ENCODE assay signal across 8 cellular contexts in the genomic region with DNA sequence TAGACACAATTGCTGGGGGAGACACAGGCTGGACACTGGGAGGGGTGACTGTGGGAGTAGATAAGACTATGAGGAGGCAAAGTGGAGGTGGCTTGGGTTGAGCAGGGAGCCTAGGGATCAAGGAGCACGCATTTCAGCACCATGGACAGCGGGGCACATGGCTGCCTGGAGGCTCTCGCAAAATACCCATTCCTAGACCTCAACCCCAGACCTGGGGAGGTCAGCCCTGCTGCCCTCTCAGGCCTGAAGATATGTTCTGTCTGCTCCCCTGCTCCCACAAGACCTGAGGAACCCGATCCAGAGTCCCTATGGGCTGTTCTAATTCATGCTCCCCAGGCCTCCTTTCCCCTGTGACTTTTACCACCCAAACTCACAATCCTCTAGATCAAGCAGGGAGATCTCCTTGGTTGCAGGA. TPM values are rescaled to one million over a fixed set of nuclear protein-coding genes. Genes with fewer than 3 reads are reported as not detected.
A peak's percentile ranks its signal among the peaks of the same experiment; 100 is the strongest.
DNase-seq lines count a peak whose midpoint lies in the region; ATAC-seq and TF ChIP-seq lines count a peak whose summit lies in the region.

No MANE protein-coding gene starts in this region.

- no peaks in the 10 kb centered on the region for H3K4me1 Mint-ChIP-seq in activated naive CD8-positive, alpha-beta T cell treated with anti-CD3 and anti-CD28 coated beads, Interleukin-2, amount 10 ng/mL, durations not matched to agents 7 days and 5 days

- intact Hi-C loops in left lung (cut with DNase I) (no loop called here), esophagus squamous epithelium (cut with DNase I) (no loop called here), tibial artery (cut with DNase I; ENCODE audit: low total_unique reads) (no loop called here)

- POLR2A ChIA-PET in activated naive CD8-positive, alpha-beta T cell treated with anti-CD3 and anti-CD28 coated beads, Interleukin-2, amount 10 ng/mL, durations not matched to agents 7 days and 5 days (lab: Charles Lee) = no interaction called here

- no peaks in the 10 kb centered on the region for H3K36me3 ChIP-seq in left lung
- H3K36me3 ChIP-seq in esophagus squamous epithelium = no peaks in the 10 kb centered on the region
- H3K36me3 ChIP-seq in tibial artery = no peaks in the 10 kb centered on the region

- H3K27ac Mint-ChIP-seq in activated naive CD8-positive, alpha-beta T cell treated with anti-CD3 and anti-CD28 coated beads, Interleukin-2, amount 10 ng/mL, durations not matched to agents 7 days and 5 days = no peak overlapping the region

- H3K27ac ChIP-seq in left lung = no peak overlapping the region
- no peak overlapping the region for H3K27ac ChIP-seq in esophagus squamous epithelium
- H3K27ac ChIP-seq in tibial artery = no peak overlapping the region

- WGBS in esophagus squamous epithelium, 2 donors = 9 to 26% methylated on average over 3 to 4 of the region's 4 CpGs

- H3K4me3 ChIP-seq in left lung = no peak overlapping the region
- no peak overlapping the region for H3K4me3 ChIP-seq in esophagus squamous epithelium
- no peak overlapping the region for H3K4me3 ChIP-seq in tibial artery

- peak; percentile 54 for ATAC-seq in activated naive CD8-positive, alpha-beta T cell treated with anti-CD3 and anti-CD28 coated beads, Interleukin-2, amount 10 ng/mL, durations not matched to agents 7 days and 5 days (ENCODE audit: low read depth)
- ATAC-seq in left lung = peak; percentile 72
- no peak for ATAC-seq in GM21717 (IDR thresholded peaks at IDR 0.05; ENCODE audit: unreplicated experiment)

- H3K9me3 ChIP-seq in left lung (no peaks in the 10 kb centered on the region), esophagus squamous epithelium (no peaks in the 10 kb centered on the region), tibial artery (no peaks in the 10 kb centered on the region)

- H3K27me3 ChIP-seq in left lung = peaks cover 0 to 20% of the 10 kb centered on the region in 2 donors
- peaks cover 0 to 5% (median 0%) of the 10 kb centered on the region in 4 donors for H3K27me3 ChIP-seq in esophagus squamous epithelium
- H3K27me3 ChIP-seq in tibial artery = peaks cover 0 to 9% of the 10 kb centered on the region in 2 donors

- H3K9me3 Mint-ChIP-seq in activated naive CD8-positive, alpha-beta T cell treated with anti-CD3 and anti-CD28 coated beads, Interleukin-2, amount 10 ng/mL, durations not matched to agents 7 days and 5 days = no peaks in the 10 kb centered on the region

- TF ChIP-seq POLR2A in esophagus squamous epithelium (IDR thresholded peaks at IDR 0.05) = no peak

- in situ Hi-C loops in GM13976 (cut with MboI; ENCODE audit: low sequenced_read_pairs, unreplicated experiment) = no loop called here

- no peaks in the 10 kb centered on the region for H3K36me3 Mint-ChIP-seq in activated naive CD8-positive, alpha-beta T cell treated with anti-CD3 and anti-CD28 coated beads, Interleukin-2, amount 10 ng/mL, durations not matched to agents 7 days and 5 days

- H3K27me3 Mint-ChIP-seq in activated naive CD8-positive, alpha-beta T cell treated with anti-CD3 and anti-CD28 coated beads, Interleukin-2, amount 10 ng/mL, durations not matched to agents 7 days and 5 days = peaks cover 2% of the 10 kb centered on the region

- H3K4me1 ChIP-seq in left lung = no peaks in the 10 kb centered on the region
- H3K4me1 ChIP-seq in esophagus squamous epithelium = no peaks in the 10 kb centered on the region
- H3K4me1 ChIP-seq in tibial artery = no peaks in the 10 kb centered on the region

- no peak for TF ChIP-seq CTCF in GM13976 (IDR thresholded peaks at IDR 0.05; ENCODE audit: borderline replicate concordance, control extremely low read depth, extremely low read depth, insufficient read depth, missing control alignments)
- no peak for TF ChIP-seq CTCF in left lung (IDR thresholded peaks at IDR 0.05)
- TF ChIP-seq CTCF in esophagus squamous epithelium (IDR thresholded peaks at IDR 0.05) = no peak
- no peak for TF ChIP-seq CTCF in tibial artery (IDR thresholded peaks at IDR 0.05)

- peak; percentile 78 for DNase-seq in GM13976 (ENCODE audit: low spot score)
- peak; percentile 25 for DNase-seq in NOMO-1 treated with DMSO at 0.1 percent for 48 hours (lab: John Stamatoyannopoulos, UW; ENCODE audit: unreplicated experiment)
- peak; percentile 76 for DNase-seq in activated naive CD8-positive, alpha-beta T cell treated with anti-CD3 and anti-CD28 coated beads, Interleukin-2, amount 10 ng/mL, durations not matched to agents 7 days and 5 days
- DNase-seq in left lung = no peak
- DNase-seq in anterior cingulate cortex (lab: John Stamatoyannopoulos, UW) = no peak
- no peak for DNase-seq in esophagus squamous epithelium (lab: John Stamatoyannopoulos, UW)
- no peak for DNase-seq in tibial artery

- H3K4me3 Mint-ChIP-seq in activated naive CD8-positive, alpha-beta T cell treated with anti-CD3 and anti-CD28 coated beads, Interleukin-2, amount 10 ng/mL, durations not matched to agents 7 days and 5 days = no peak overlapping the region

RNA-seq across cellular contexts. Expression of gene CPEB1, which starts 16.0 kb away (rescaled TPM):
- total RNA-seq in activated naive CD8-positive, alpha-beta T cell treated with anti-CD3 and anti-CD28 coated beads, Interleukin-2, amount 10 ng/mL, durations not matched to agents 7 days and 5 days = under 1 TPM; 0.58 to 0.74 TPM
- total RNA-seq in left lung (1 to 10 TPM; 1.3 to 2.7 TPM), esophagus squamous epithelium (1 to 10 TPM in 2 of 4 donors, under 1 TPM in 2; 0.13 to 4.0 (median 1.4) TPM)

RNA-seq across cellular contexts. Expression of gene AP3B2, which starts 46.5 kb away (rescaled TPM):
- under 1 TPM in 1 of 2 experiments, not detected in 1; 0.17 TPM for total RNA-seq in activated naive CD8-positive, alpha-beta T cell treated with anti-CD3 and anti-CD28 coated beads, Interleukin-2, amount 10 ng/mL, durations not matched to agents 7 days and 5 days
- 1 to 10 TPM in 1 of 2 donors, under 1 TPM in 1; 0.82 to 1.6 TPM for total RNA-seq in left lung
- total RNA-seq in esophagus squamous epithelium = 1 to 10 TPM in 2 of 4 donors, under 1 TPM in 1, not detected in 1; 0.62 to 3.2 (median 1.7) TPM

Comparison
In these comparisons a context has a peak if more than half of its experiments do, and no peak if none do; other contexts are left out.
1. DNase-seq: peak in GM13976 (single experiment), NOMO-1 treated with DMSO at 0.1 percent for 48 hours (single experiment) and activated naive CD8-positive, alpha-beta T cell treated with anti-CD3 and anti-CD28 coated beads, Interleukin-2, amount 10 ng/mL, durations not matched to agents 7 days and 5 days (single experiment); none in left lung (0 of 2), anterior cingulate cortex (0 of 58), esophagus squamous epithelium (single experiment) and tibial artery (0 of 2).